In the genomic region with DNA sequence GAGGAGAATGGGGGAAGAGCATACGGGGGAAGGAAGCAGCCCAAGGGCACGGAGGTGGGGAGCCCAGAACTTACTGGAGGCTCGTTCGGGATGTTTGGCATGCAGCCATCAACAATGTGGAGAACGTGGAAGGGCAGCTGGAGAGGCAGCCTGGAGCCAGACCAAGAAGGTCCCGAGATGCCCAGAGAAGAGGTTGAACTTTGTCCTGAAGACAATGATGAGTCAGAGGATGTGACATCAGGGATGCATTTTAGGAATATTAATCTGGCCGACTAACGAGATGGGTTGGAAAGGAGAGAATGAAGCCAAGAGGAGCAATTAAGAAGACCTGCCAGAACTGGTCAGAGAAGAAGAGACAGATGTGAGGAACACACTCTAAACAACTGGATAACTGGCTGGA, we compare ENCODE assay signal across 24 cellular contexts.
DNase-seq lines count a peak whose midpoint lies in the region; ATAC-seq and TF ChIP-seq lines count a peak whose summit lies in the region.
"Had no signal": no experiment of that assay in that cellular context is flagged by ENCODE, and none has a peak within 500 bp of the region (broad histone marks: within the 10 kb centered on the region; RNA-seq: fewer than 3 reads in every experiment).

No MANE protein-coding gene starts in this region.

- H3K4me1 Mint-ChIP-seq in Calu3 (ENCODE audit: low read depth, unreplicated experiment) (peaks cover 14% of the 10 kb centered on the region), HFFc6 (ENCODE audit: low read depth) (peaks cover 16% of the 10 kb centered on the region)
- H3K4me1 Mint-ChIP-seq in natural killer cell treated with Interleukin-12 subunit alpha and Interleukin-12 subunit beta and Interleukin-15 and Interleukin-18, amount 100 ng/mL, for 72 hours (ENCODE audit: low read depth in 2 of 2) = peaks cover 0 to 6% of the 10 kb centered on the region in 2 donors
- H3K4me1 Mint-ChIP-seq: activated naive CD4-positive, alpha-beta T cell treated with anti-CD3 and anti-CD28 coated beads, Interleukin-2, amount 50 U/mL, for 24 hours; stimulated activated naive CD8-positive, alpha-beta T cell treated with anti-CD3 and anti-CD28 coated beads, Interleukin-15, amount 100 ng/mL, for 72 hours had no signal

- H3K9me3 Mint-ChIP-seq in Calu3 (ENCODE audit: low read depth, unreplicated experiment) (peaks cover 15% of the 10 kb centered on the region), HFFc6 (no peaks in the 10 kb centered on the region)
- H3K9me3 Mint-ChIP-seq in natural killer cell treated with Interleukin-12 subunit alpha and Interleukin-12 subunit beta and Interleukin-15 and Interleukin-18, amount 100 ng/mL, for 72 hours = peaks cover 8% of the 10 kb centered on the region
- H3K9me3 Mint-ChIP-seq: activated naive CD4-positive, alpha-beta T cell treated with anti-CD3 and anti-CD28 coated beads, Interleukin-2, amount 50 U/mL, for 24 hours had no signal

- H3K27ac Mint-ChIP-seq in Calu3 (ENCODE audit: unreplicated experiment) (peak overlapping the region; percentile 21), HFFc6 (no peak overlapping the region; the same call in 1 of the 2 replicates)
- no peak overlapping the region for H3K27ac Mint-ChIP-seq in natural killer cell treated with Interleukin-12 subunit alpha and Interleukin-12 subunit beta and Interleukin-15 and Interleukin-18, amount 100 ng/mL, for 72 hours
- H3K27ac Mint-ChIP-seq: activated naive CD4-positive, alpha-beta T cell treated with anti-CD3 and anti-CD28 coated beads, Interleukin-2, amount 50 U/mL, for 24 hours; activated T-helper 1 cell treated with anti-CD3 and anti-CD28 coated beads, Interleukin-12 subunit alpha, Interleukin-12 subunit beta, Interleukin-2, Interleukin-4 antibody, amounts not matched to agents 30 ng/mL and 10 ng/mL and 1 ng/mL, durations not matched to agents 14 hours and 24 hours and 36 hours; B cell; nephron progenitor cell; progenitor cell of endocrine pancreas; stimulated activated naive CD8-positive, alpha-beta T cell treated with anti-CD3 and anti-CD28 coated beads, Interleukin-15, amount 100 ng/mL, for 72 hours had no signal

- peak overlapping the region; percentile 17 for H3K27ac ChIP-seq in angular gyrus (ENCODE audit: low read depth, low read length)
- H3K27ac ChIP-seq in osteoblast (ENCODE audit: low read depth, low read length) = no peak overlapping the region
- H3K27ac ChIP-seq: left lung, skin epidermis had no signal

- intact Hi-C loops in Calu3 (cut with micrococcal nuclease; ENCODE audit: unreplicated experiment) = no loop called here
- intact Hi-C loops in cardiac septum (cut with DNase I) = no loop called here

- CTCF ChIA-PET in Calu3 (lab: Charles Lee) = no interaction called here

- peaks cover 4% of the 10 kb centered on the region for H3K9me3 ChIP-seq in osteoblast (ENCODE audit: low read depth, low read length)

- H3K4me3 Mint-ChIP-seq in Calu3 (ENCODE audit: low read depth, unreplicated experiment) (no peak overlapping the region), HFFc6 (no peak overlapping the region)
- no peak overlapping the region for H3K4me3 Mint-ChIP-seq in natural killer cell treated with Interleukin-12 subunit alpha and Interleukin-12 subunit beta and Interleukin-15 and Interleukin-18, amount 100 ng/mL, for 72 hours
- H3K4me3 Mint-ChIP-seq: activated naive CD4-positive, alpha-beta T cell treated with anti-CD3 and anti-CD28 coated beads, Interleukin-2, amount 50 U/mL, for 24 hours; activated T-helper 1 cell treated with anti-CD3 and anti-CD28 coated beads, Interleukin-12 subunit alpha, Interleukin-12 subunit beta, Interleukin-2, Interleukin-4 antibody, amounts not matched to agents 30 ng/mL and 10 ng/mL and 1 ng/mL, durations not matched to agents 14 hours and 24 hours and 36 hours; B cell; nephron progenitor cell; stimulated activated naive CD8-positive, alpha-beta T cell treated with anti-CD3 and anti-CD28 coated beads, Interleukin-15, amount 100 ng/mL, for 72 hours had no signal

- DNase-seq in Calu3 = no peak
- DNase-seq in HFFc6 = peak; percentile 22
- peak; percentile 81 for DNase-seq in osteoblast (ENCODE audit: insufficient read length, low spot score, missing footprints)
- no peak for DNase-seq in NCI-H1436 (lab: John Stamatoyannopoulos, UW)
- DNase-seq in natural killer cell treated with Interleukin-12 subunit alpha and Interleukin-12 subunit beta and Interleukin-15 and Interleukin-18, amount 100 ng/mL, for 72 hours (ENCODE audit: low spot score) = no peak
- no peak for DNase-seq in stimulated activated naive CD4-positive, alpha-beta T cell (lab: John Stamatoyannopoulos, UW)
- DNase-seq in cardiac septum (ENCODE audit: low spot score) = no peak
- DNase-seq: activated CD4-positive, alpha-beta T cell treated with anti-CD3 and anti-CD28 coated beads for 4 hours; effector memory CD4-positive, alpha-beta T cell; head of caudate nucleus; Kasumi-1; left lung; NCI-H1417; NCI-H524; nephron progenitor cell; stimulated activated CD4-positive, alpha-beta T cell treated with anti-CD3 and anti-CD28 coated beads, Interleukin-2, amount 100 ng/mL, for 48 hours; stimulated activated naive CD8-positive, alpha-beta T cell treated with anti-CD3 and anti-CD28 coated beads, Interleukin-15, amount 100 ng/mL, for 72 hours had no signal

- peaks cover 6% of the 10 kb centered on the region for H3K4me1 ChIP-seq in osteoblast (ENCODE audit: insufficient read depth, low read length)
- H3K4me1 ChIP-seq: left lung had no signal

- H3K4me3 ChIP-seq in osteoblast (ENCODE audit: insufficient read depth, low read length) = no peak overlapping the region
- H3K4me3 ChIP-seq: GM12878, left lung, skin epidermis had no signal

- no peak overlapping the region for H3K4me2 ChIP-seq in osteoblast (ENCODE audit: insufficient read depth, low read length)

- no peaks in the 10 kb centered on the region for H3K36me3 Mint-ChIP-seq in Calu3 (ENCODE audit: insufficient read depth, unreplicated experiment)
- H3K36me3 Mint-ChIP-seq in HFFc6 (ENCODE audit: low read depth) = no peaks in the 10 kb centered on the region
- peaks cover 12% of the 10 kb centered on the region for H3K36me3 Mint-ChIP-seq in natural killer cell treated with Interleukin-12 subunit alpha and Interleukin-12 subunit beta and Interleukin-15 and Interleukin-18, amount 100 ng/mL, for 72 hours

- ATAC-seq in natural killer cell treated with Interleukin-12 subunit alpha and Interleukin-12 subunit beta and Interleukin-15 and Interleukin-18, amount 100 ng/mL, for 72 hours = no peak
- ATAC-seq: GM12878; left lung; stimulated activated naive CD8-positive, alpha-beta T cell treated with anti-CD3 and anti-CD28 coated beads, Interleukin-15, amount 100 ng/mL, for 72 hours had no signal

- no peaks in the 10 kb centered on the region for H3K27me3 ChIP-seq in osteoblast (ENCODE audit: insufficient read depth, low read length)
- H3K27me3 ChIP-seq: left lung had no signal

- TF ChIP-seq CTCF in Calu3 (IDR thresholded peaks at IDR 0.05; ENCODE audit: unreplicated experiment) (no peak), HFFc6 (IDR thresholded peaks at IDR 0.05) (no peak), osteoblast (IDR thresholded peaks at IDR 0.05; ENCODE audit: extremely low read depth, low read depth, low read length) (no peak)

- no peak overlapping the region for H2AFZ ChIP-seq in osteoblast (ENCODE audit: low read length)

- no peaks in the 10 kb centered on the region for H3K27me3 Mint-ChIP-seq in Calu3 (ENCODE audit: unreplicated experiment)
- H3K27me3 Mint-ChIP-seq in HFFc6 (ENCODE audit: insufficient read depth) = peaks cover 35% of the 10 kb centered on the region
- H3K27me3 Mint-ChIP-seq in natural killer cell treated with Interleukin-12 subunit alpha and Interleukin-12 subunit beta and Interleukin-15 and Interleukin-18, amount 100 ng/mL, for 72 hours = peaks cover 3 to 9% of the 10 kb centered on the region in 2 donors
- H3K27me3 Mint-ChIP-seq: activated naive CD4-positive, alpha-beta T cell treated with anti-CD3 and anti-CD28 coated beads, Interleukin-2, amount 50 U/mL, for 24 hours; stimulated activated naive CD8-positive, alpha-beta T cell treated with anti-CD3 and anti-CD28 coated beads, Interleukin-15, amount 100 ng/mL, for 72 hours had no signal

- no peaks in the 10 kb centered on the region for H4K20me1 ChIP-seq in osteoblast (ENCODE audit: insufficient read depth, low read length)

- no TSS peak for BruUV-seq in Calu3 (replicated peaks; lab: Mats Ljungman, UMichigan)

- H3K36me3 ChIP-seq in osteoblast (ENCODE audit: insufficient read depth, low read length) = no peaks in the 10 kb centered on the region
- H3K36me3 ChIP-seq: left lung had no signal

- no peaks in the 10 kb centered on the region for H3K79me2 ChIP-seq in osteoblast (ENCODE audit: insufficient read depth, low read length)

Comparison
In these comparisons a context has a peak if more than half of its experiments do, and no peak if none do; other contexts are left out.
1. DNase-seq: peak in HFFc6 (single experiment) and osteoblast (single experiment); none in Calu3 (single experiment), NCI-H1436 (single experiment), natural killer cell treated with Interleukin-12 subunit alpha and Interleukin-12 subunit beta and Interleukin-15 and Interleukin-18, amount 100 ng/mL, for 72 hours (single experiment), stimulated activated naive CD4-positive, alpha-beta T cell (0 of 6) and cardiac septum (single experiment).